1 cellular context compared by ENCODE assay signal in genomic region chr11:82988936-82989627, GRCh38.
A peak's percentile ranks its signal among the peaks of the same experiment; 100 is the strongest.
TF ChIP-seq lines count a peak whose summit lies in the region.

No MANE protein-coding gene starts in this region.

TF ChIP-seq in HepG2, 621 proteins besides CTCF, POLR2A, EP300 and RAD21 (continued from another document and continues in another):
- no peak for TF ChIP-seq ARNT (IDR thresholded peaks at IDR 0.05)
- no peak for TF ChIP-seq ZBTB7A (CRISPR knock-in tag; IDR thresholded peaks at IDR 0.05)
- peak; percentile 62; the same call in 1 of the 2 replicates for TF ChIP-seq MAFG (CRISPR knock-in tag; IDR thresholded peaks at IDR 0.05)
- TF ChIP-seq ZNF773 (CRISPR knock-in tag; IDR thresholded peaks at IDR 0.05; ENCODE audit: borderline replicate concordance): no peak
- no peak for TF ChIP-seq TMF1 (CRISPR knock-in tag; IDR thresholded peaks at IDR 0.05; ENCODE audit: low read depth)
- TF ChIP-seq, protein P1, sequence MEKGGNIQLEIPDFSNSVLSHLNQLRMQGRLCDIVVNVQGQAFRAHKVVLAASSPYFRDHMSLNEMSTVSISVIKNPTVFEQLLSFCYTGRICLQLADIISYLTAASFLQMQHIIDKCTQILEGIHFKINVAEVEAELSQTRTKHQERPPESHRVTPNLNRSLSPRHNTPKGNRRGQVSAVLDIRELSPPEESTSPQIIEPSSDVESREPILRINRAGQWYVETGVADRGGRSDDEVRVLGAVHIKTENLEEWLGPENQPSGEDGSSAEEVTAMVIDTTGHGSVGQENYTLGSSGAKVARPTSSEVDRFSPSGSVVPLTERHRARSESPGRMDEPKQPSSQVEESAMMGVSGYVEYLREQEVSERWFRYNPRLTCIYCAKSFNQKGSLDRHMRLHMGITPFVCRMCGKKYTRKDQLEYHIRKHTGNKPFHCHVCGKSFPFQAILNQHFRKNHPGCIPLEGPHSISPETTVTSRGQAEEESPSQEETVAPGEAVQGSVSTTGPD (CRISPR knock-in tag; IDR thresholded peaks at IDR 0.05): no peak
- TF ChIP-seq SMYD3 (CRISPR knock-in tag; IDR thresholded peaks at IDR 0.05): no peak
- no peak for TF ChIP-seq ZBTB46 (CRISPR knock-in tag; IDR thresholded peaks at IDR 0.05; ENCODE audit: borderline replicate concordance)
- TF ChIP-seq ZNF333 (CRISPR knock-in tag; IDR thresholded peaks at IDR 0.05; ENCODE audit: borderline replicate concordance): no peak
- peak; percentile 67 for TF ChIP-seq MED1 (CRISPR knock-in tag; IDR thresholded peaks at IDR 0.05)
- no peak for TF ChIP-seq ZFP91 (CRISPR knock-in tag; IDR thresholded peaks at IDR 0.05; ENCODE audit: borderline replicate concordance)
- no peak for TF ChIP-seq PCBP2 (optimal IDR thresholded peaks at IDR 0.05; ENCODE audit: low read depth, low read length, poor library complexity, severe bottlenecking)
- TF ChIP-seq GFI1 (CRISPR knock-in tag; IDR thresholded peaks at IDR 0.05; ENCODE audit: borderline replicate concordance): peak; percentile 85
- TF ChIP-seq, protein P2, sequence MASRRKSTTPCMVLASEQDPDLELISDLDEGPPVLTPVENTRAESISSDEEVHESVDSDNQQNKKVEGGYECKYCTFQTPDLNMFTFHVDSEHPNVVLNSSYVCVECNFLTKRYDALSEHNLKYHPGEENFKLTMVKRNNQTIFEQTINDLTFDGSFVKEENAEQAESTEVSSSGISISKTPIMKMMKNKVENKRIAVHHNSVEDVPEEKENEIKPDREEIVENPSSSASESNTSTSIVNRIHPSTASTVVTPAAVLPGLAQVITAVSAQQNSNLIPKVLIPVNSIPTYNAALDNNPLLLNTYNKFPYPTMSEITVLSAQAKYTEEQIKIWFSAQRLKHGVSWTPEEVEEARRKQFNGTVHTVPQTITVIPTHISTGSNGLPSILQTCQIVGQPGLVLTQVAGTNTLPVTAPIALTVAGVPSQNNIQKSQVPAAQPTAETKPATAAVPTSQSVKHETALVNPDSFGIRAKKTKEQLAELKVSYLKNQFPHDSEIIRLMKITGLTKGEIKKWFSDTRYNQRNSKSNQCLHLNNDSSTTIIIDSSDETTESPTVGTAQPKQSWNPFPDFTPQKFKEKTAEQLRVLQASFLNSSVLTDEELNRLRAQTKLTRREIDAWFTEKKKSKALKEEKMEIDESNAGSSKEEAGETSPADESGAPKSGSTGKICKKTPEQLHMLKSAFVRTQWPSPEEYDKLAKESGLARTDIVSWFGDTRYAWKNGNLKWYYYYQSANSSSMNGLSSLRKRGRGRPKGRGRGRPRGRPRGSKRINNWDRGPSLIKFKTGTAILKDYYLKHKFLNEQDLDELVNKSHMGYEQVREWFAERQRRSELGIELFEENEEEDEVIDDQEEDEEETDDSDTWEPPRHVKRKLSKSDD (CRISPR knock-in tag; IDR thresholded peaks at IDR 0.05; ENCODE audit: low read depth): no peak
- no peak for TF ChIP-seq ZNF296 (CRISPR knock-in tag; conservative IDR thresholded peaks at IDR 0.05)
- TF ChIP-seq CHD4 (IDR thresholded peaks at IDR 0.05; ENCODE audit: borderline replicate concordance, low read length): peak; percentile 23; the same call in 1 of the 2 replicates
- no peak for TF ChIP-seq ZNF329 (CRISPR knock-in tag; IDR thresholded peaks at IDR 0.05; ENCODE audit: low read depth)
- TF ChIP-seq CREB1 (IDR thresholded peaks at IDR 0.05): no peak
- 0 out of 2 replicates have a peak, but pooled peaks have one; percentile 42 for TF ChIP-seq CREB1 (CRISPR knock-in tag; IDR thresholded peaks at IDR 0.05)
- no peak for TF ChIP-seq ZFP82 (CRISPR knock-in tag; IDR thresholded peaks at IDR 0.05; ENCODE audit: borderline replicate concordance)
- no peak for TF ChIP-seq ZSCAN30 (CRISPR knock-in tag; IDR thresholded peaks at IDR 0.05)
- TF ChIP-seq ZNF230 (CRISPR knock-in tag; IDR thresholded peaks at IDR 0.05): no peak
- no peak for TF ChIP-seq ZNF33A (CRISPR knock-in tag; IDR thresholded peaks at IDR 0.05; ENCODE audit: borderline replicate concordance)
- TF ChIP-seq, protein P3, sequence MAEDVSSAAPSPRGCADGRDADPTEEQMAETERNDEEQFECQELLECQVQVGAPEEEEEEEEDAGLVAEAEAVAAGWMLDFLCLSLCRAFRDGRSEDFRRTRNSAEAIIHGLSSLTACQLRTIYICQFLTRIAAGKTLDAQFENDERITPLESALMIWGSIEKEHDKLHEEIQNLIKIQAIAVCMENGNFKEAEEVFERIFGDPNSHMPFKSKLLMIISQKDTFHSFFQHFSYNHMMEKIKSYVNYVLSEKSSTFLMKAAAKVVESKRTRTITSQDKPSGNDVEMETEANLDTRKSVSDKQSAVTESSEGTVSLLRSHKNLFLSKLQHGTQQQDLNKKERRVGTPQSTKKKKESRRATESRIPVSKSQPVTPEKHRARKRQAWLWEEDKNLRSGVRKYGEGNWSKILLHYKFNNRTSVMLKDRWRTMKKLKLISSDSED (CRISPR knock-in tag; IDR thresholded peaks at IDR 0.05): no peak
- TF ChIP-seq ARID3A (IDR thresholded peaks at IDR 0.05; ENCODE audit: low read depth, low read length): peak; percentile 20; the same call in 1 of the 2 replicates
- TF ChIP-seq ZNF737 (CRISPR knock-in tag; IDR thresholded peaks at IDR 0.05; ENCODE audit: borderline replicate concordance): no peak
- TF ChIP-seq PREB (CRISPR knock-in tag; IDR thresholded peaks at IDR 0.05): no peak
- TF ChIP-seq HMG20A (CRISPR knock-in tag; IDR thresholded peaks at IDR 0.05; ENCODE audit: borderline replicate concordance): peak; percentile 79
- no peak for TF ChIP-seq ZNF639 (CRISPR knock-in tag; conservative IDR thresholded peaks at IDR 0.05)
- no peak for TF ChIP-seq ZNF816 (CRISPR knock-in tag; IDR thresholded peaks at IDR 0.05; ENCODE audit: borderline replicate concordance)
- no peak; the same call in 1 of the 2 replicates for TF ChIP-seq AHR (CRISPR knock-in tag; IDR thresholded peaks at IDR 0.05)
- TF ChIP-seq ZNF44 (CRISPR knock-in tag; IDR thresholded peaks at IDR 0.05): no peak
- no peak for TF ChIP-seq HIVEP1 (CRISPR knock-in tag; IDR thresholded peaks at IDR 0.05)
- TF ChIP-seq SOX5 (CRISPR knock-in tag; IDR thresholded peaks at IDR 0.05; ENCODE audit: borderline replicate concordance): peak; percentile 94
- no peak for TF ChIP-seq ZNF383 (CRISPR knock-in tag; IDR thresholded peaks at IDR 0.05; ENCODE audit: borderline replicate concordance)
- TF ChIP-seq ZNF563 (CRISPR knock-in tag; IDR thresholded peaks at IDR 0.05): no peak
- TF ChIP-seq ZNF441 (CRISPR knock-in tag; IDR thresholded peaks at IDR 0.05; ENCODE audit: borderline replicate concordance): no peak
- TF ChIP-seq FOSL2 (CRISPR knock-in tag; IDR thresholded peaks at IDR 0.05): peak; percentile 92
- TF ChIP-seq ATF1 (CRISPR knock-in tag; IDR thresholded peaks at IDR 0.05): peak; percentile 55; the same call in 1 of the 2 replicates
- no peak for TF ChIP-seq ZKSCAN1 (IDR thresholded peaks at IDR 0.05; ENCODE audit: low read length)
- TF ChIP-seq EZH2 (conservative IDR thresholded peaks at IDR 0.05; ENCODE audit: low read depth, low read length): no peak
- no peak for TF ChIP-seq HNRNPL (IDR thresholded peaks at IDR 0.05; ENCODE audit: low read depth, low read length)
- peak; percentile 54; the same call in 1 of the 2 replicates for TF ChIP-seq ZNF512B (CRISPR knock-in tag; IDR thresholded peaks at IDR 0.05; ENCODE audit: borderline replicate concordance)
- no peak for TF ChIP-seq ZNF33B (CRISPR knock-in tag; IDR thresholded peaks at IDR 0.05)
- TF ChIP-seq, protein P4, sequence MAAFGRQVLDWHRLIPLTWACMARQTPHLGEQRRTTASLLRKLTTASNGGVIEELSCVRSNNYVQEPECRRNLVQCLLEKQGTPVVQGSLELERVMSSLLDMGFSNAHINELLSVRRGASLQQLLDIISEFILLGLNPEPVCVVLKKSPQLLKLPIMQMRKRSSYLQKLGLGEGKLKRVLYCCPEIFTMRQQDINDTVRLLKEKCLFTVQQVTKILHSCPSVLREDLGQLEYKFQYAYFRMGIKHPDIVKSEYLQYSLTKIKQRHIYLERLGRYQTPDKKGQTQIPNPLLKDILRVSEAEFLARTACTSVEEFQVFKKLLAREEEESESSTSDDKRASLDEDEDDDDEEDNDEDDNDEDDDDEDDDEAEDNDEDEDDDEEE (CRISPR knock-in tag; IDR thresholded peaks at IDR 0.05): no peak
- TF ChIP-seq PAF1 (CRISPR knock-in tag; IDR thresholded peaks at IDR 0.05): no peak
- TF ChIP-seq ZNF451 (CRISPR knock-in tag; IDR thresholded peaks at IDR 0.05): no peak
- no peak for TF ChIP-seq ESRRA (CRISPR knock-in tag; IDR thresholded peaks at IDR 0.05; ENCODE audit: low read depth)
- TF ChIP-seq ONECUT2 (CRISPR knock-in tag; IDR thresholded peaks at IDR 0.05): no peak
- peak; percentile 88 for TF ChIP-seq HDAC2 (CRISPR knock-in tag; IDR thresholded peaks at IDR 0.05)
- TF ChIP-seq PHF20 (CRISPR knock-in tag; IDR thresholded peaks at IDR 0.05): no peak
- no peak for TF ChIP-seq NR2C2 (CRISPR knock-in tag; IDR thresholded peaks at IDR 0.05; ENCODE audit: borderline replicate concordance)
